ENCODE assay signal across 10 cellular contexts in the genomic region with DNA sequence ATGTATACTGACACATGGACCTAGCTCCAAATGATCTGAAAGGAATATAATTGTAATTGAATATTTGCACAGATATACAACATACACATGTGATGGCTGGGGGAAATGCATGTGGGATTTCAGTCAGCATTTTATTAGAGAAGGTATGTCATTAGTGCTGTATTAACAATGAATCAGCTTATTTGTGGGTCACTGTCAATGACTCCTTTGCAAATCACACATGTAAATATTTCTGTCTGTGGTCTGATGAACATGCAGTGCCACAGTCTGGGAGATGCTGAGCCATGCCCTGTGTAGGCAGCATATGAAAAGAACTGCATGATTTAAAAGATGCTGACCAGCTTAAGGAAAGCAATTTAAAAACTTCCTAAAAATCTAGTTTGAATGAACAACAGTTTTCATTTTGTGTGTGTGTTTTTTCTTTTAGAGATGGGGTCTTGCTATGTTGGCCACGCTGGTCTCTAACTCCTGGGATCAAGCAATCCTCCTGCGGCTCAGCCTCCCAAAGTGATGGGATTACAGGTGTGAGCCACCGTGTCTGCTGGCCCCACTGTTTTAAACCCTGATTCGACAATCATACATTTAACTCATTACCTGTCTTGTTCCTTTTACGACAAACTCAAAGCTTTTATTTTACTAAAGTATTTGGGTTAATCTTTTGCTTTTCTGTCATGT. TPM values are rescaled to one million over a fixed set of nuclear protein-coding genes. Genes with fewer than 3 reads are reported as not detected.
A peak's percentile ranks its signal among the peaks of the same experiment; 100 is the strongest.
DNase-seq lines count a peak whose midpoint lies in the region; ATAC-seq, FAIRE-seq and TF ChIP-seq lines count a peak whose summit lies in the region.
"Had no signal": no experiment of that assay in that cellular context is flagged by ENCODE, and none has a peak within 500 bp of the region (broad histone marks: within the 10 kb centered on the region; RNA-seq: fewer than 3 reads in every experiment).

No MANE protein-coding gene starts in this region.

- no peak for ATAC-seq in Right ventricle myocardium inferior
- no peak for ATAC-seq in GM18858 (IDR thresholded peaks at IDR 0.05; ENCODE audit: unreplicated experiment)
- no peak for ATAC-seq in GM21825 (IDR thresholded peaks at IDR 0.05; ENCODE audit: unreplicated experiment)

- no peaks in the 10 kb centered on the region for H3K36me3 ChIP-seq in left ventricle myocardium inferior
- H3K36me3 ChIP-seq in breast epithelium: no peaks in the 10 kb centered on the region
- H3K36me3 ChIP-seq in mesodermal cell (ENCODE audit: control insufficient read depth, insufficient read depth, low read length): no peaks in the 10 kb centered on the region
- H3K36me3 ChIP-seq: right lobe of liver had no signal

- FAIRE-seq in urothelium cell line (lab: Jason Lieb, UNC): peak; percentile 46
- FAIRE-seq: GM12892 had no signal

- no peaks in the 10 kb centered on the region for H3K9me3 ChIP-seq in left ventricle myocardium inferior (replicated peaks)
- no peaks in the 10 kb centered on the region for H3K9me3 ChIP-seq in breast epithelium
- H3K9me3 ChIP-seq in mesodermal cell (ENCODE audit: control insufficient read depth, low read length): no peaks in the 10 kb centered on the region
- H3K9me3 ChIP-seq: right lobe of liver had no signal

- H3K4me3 ChIP-seq in left ventricle myocardium inferior: peak overlapping the region; percentile 84
- H3K4me3 ChIP-seq in breast epithelium: peak overlapping the region in 2 of 3 donors; percentile 84 to 87
- H3K4me3 ChIP-seq in mesodermal cell (ENCODE audit: extremely low read depth, insufficient read depth, low read length, poor library complexity, severe bottlenecking): peak overlapping the region; percentile 18

- intact Hi-C loops in left ventricle myocardium inferior (cut with micrococcal nuclease): no loop called here
- intact Hi-C loops in Right ventricle myocardium inferior (cut with DNase I): no loop called here
- intact Hi-C loops in breast epithelium (cut with DNase I; ENCODE audit: low total_unique reads): no loop called here

- TF ChIP-seq POLR2A in breast epithelium (IDR thresholded peaks at IDR 0.05): no peak

- H3K4me1 ChIP-seq in left ventricle myocardium inferior: peaks cover 23% of the 10 kb centered on the region
- no peaks in the 10 kb centered on the region for H3K4me1 ChIP-seq in breast epithelium
- peaks cover 12% of the 10 kb centered on the region for H3K4me1 ChIP-seq in mesodermal cell (ENCODE audit: control insufficient read depth, insufficient read depth, low read length, poor library complexity, severe bottlenecking)

- 70% methylated on average over 2 of the region's 5 CpGs; no CpG with 5 or more reads in 1 of the 2 experiments for WGBS in mesodermal cell (ENCODE audit: insufficient coverage in 2 of 2), 2 experiments

- H3K27ac ChIP-seq in left ventricle myocardium inferior (replicated peaks) (no peak overlapping the region), breast epithelium (peak overlapping the region in 1 of 2 donors; percentile 95), mesodermal cell (ENCODE audit: low read depth, low read length, severe bottlenecking) (no peak overlapping the region)

- no peak for DNase-seq in left ventricle myocardium inferior
- no peak for DNase-seq in Right ventricle myocardium inferior (ENCODE audit: missing footprints)
- DNase-seq in breast epithelium (ENCODE audit: low spot score in 2 of 2): no peak
- DNase-seq in urothelium cell line (ENCODE audit: low spot score): no peak
- DNase-seq in Ammon's horn (ENCODE audit: low spot score): no peak

- no peak for TF ChIP-seq CTCF in left ventricle myocardium inferior (IDR thresholded peaks at IDR 0.05; ENCODE audit: borderline replicate concordance)
- no peak for TF ChIP-seq CTCF in breast epithelium (IDR thresholded peaks at IDR 0.05)

- H3K27me3 ChIP-seq in left ventricle myocardium inferior (ENCODE audit: low read depth) (no peaks in the 10 kb centered on the region), breast epithelium (no peaks in the 10 kb centered on the region)
- H3K27me3 ChIP-seq: right lobe of liver had no signal

RNA-seq across cellular contexts. Expression of gene B3GNT5, which starts 0.8 kb away (rescaled TPM):
- total RNA-seq in left ventricle myocardium inferior (2.1 TPM), Right ventricle myocardium inferior (2.0 TPM), breast epithelium (10 to 100 TPM in 1 of 3 donors, 1 to 10 TPM in 2; 3.0 to 12.1 (median 6.2) TPM)
- 6.0 TPM for polyA plus RNA-seq in mesodermal cell (2013, experiment 1 of 2)
- 7.7 TPM for polyA plus RNA-seq in mesodermal cell (2013, experiment 2 of 2)

Comparison
In these comparisons a context has a peak if more than half of its experiments do, and no peak if none do; other contexts are left out.
1. H3K4me3 ChIP-seq: peak in every context shown above with its lines; median percentile 86 in breast epithelium; 84 in left ventricle myocardium inferior; 18 in mesodermal cell.